Comparison of ENCODE assay signal across 1 cellular context in genomic region chr15:74847462-74847861, GRCh38.
TF ChIP-seq lines count a peak whose summit lies in the region.

No MANE protein-coding gene starts in this region.

TF ChIP-seq in SK-N-SH, 30 proteins besides CTCF, POLR2A, EP300 and RAD21:
- TF ChIP-seq RFX5 (IDR thresholded peaks at IDR 0.05; ENCODE audit: low read length): no peak
- no peak for TF ChIP-seq FOXJ3 (CRISPR knock-in tag; IDR thresholded peaks at IDR 0.05)
- no peak for TF ChIP-seq FOSL2 (IDR thresholded peaks at IDR 0.05; ENCODE audit: borderline replicate concordance, low read depth)
- TF ChIP-seq TAF1 (IDR thresholded peaks at IDR 0.05; ENCODE audit: borderline replicate concordance, low read depth, low read length): no peak
- TF ChIP-seq FOXM1 (IDR thresholded peaks at IDR 0.05; ENCODE audit: low read depth): no peak
- TF ChIP-seq GATA2 (CRISPR knock-in tag; IDR thresholded peaks at IDR 0.05): no peak
- TF ChIP-seq, protein P1, sequence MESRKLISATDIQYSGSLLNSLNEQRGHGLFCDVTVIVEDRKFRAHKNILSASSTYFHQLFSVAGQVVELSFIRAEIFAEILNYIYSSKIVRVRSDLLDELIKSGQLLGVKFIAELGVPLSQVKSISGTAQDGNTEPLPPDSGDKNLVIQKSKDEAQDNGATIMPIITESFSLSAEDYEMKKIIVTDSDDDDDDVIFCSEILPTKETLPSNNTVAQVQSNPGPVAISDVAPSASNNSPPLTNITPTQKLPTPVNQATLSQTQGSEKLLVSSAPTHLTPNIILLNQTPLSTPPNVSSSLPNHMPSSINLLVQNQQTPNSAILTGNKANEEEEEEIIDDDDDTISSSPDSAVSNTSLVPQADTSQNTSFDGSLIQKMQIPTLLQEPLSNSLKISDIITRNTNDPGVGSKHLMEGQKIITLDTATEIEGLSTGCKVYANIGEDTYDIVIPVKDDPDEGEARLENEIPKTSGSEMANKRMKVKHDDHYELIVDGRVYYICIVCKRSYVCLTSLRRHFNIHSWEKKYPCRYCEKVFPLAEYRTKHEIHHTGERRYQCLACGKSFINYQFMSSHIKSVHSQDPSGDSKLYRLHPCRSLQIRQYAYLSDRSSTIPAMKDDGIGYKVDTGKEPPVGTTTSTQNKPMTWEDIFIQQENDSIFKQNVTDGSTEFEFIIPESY (IDR thresholded peaks at IDR 0.05; ENCODE audit: borderline replicate concordance, low read depth): no peak
- TF ChIP-seq MXI1 (IDR thresholded peaks at IDR 0.05; ENCODE audit: low read depth, low read length): no peak
- no peak for TF ChIP-seq NFIC (IDR thresholded peaks at IDR 0.05; ENCODE audit: borderline replicate concordance)
- TF ChIP-seq YY1 (IDR thresholded peaks at IDR 0.05; ENCODE audit: low read depth): no peak
- TF ChIP-seq, protein P2, sequence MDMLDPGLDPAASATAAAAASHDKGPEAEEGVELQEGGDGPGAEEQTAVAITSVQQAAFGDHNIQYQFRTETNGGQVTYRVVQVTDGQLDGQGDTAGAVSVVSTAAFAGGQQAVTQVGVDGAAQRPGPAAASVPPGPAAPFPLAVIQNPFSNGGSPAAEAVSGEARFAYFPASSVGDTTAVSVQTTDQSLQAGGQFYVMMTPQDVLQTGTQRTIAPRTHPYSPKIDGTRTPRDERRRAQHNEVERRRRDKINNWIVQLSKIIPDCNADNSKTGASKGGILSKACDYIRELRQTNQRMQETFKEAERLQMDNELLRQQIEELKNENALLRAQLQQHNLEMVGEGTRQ (IDR thresholded peaks at IDR 0.05; ENCODE audit: borderline replicate concordance, low read depth, low read length): no peak
- TF ChIP-seq SIN3A (IDR thresholded peaks at IDR 0.05; ENCODE audit: borderline replicate concordance, low read depth, low read length): no peak
- no peak for TF ChIP-seq USF1 (IDR thresholded peaks at IDR 0.05; ENCODE audit: borderline replicate concordance, low read depth)
